1 cellular context compared by ENCODE assay signal in genomic region chr2:196440413-196440812, GRCh38.
TF ChIP-seq lines count a peak whose summit lies in the region.

No MANE protein-coding gene starts in this region.

TF ChIP-seq in GM12878, 131 proteins besides CTCF, POLR2A, EP300 and RAD21 (continued from another document):
- no peak for TF ChIP-seq E2F8 (IDR thresholded peaks at IDR 0.05; ENCODE audit: low read depth, partially characterized antibody)
- TF ChIP-seq SIX5 (IDR thresholded peaks at IDR 0.05; ENCODE audit: low read depth, low read length, severe bottlenecking) = no peak
- TF ChIP-seq TARDBP (IDR thresholded peaks at IDR 0.05; ENCODE audit: borderline replicate concordance) = no peak
- peak in 1 of 2 experiments; percentile 8; a peak in 1 of 4 replicates for TF ChIP-seq IKZF2 (IDR thresholded peaks at IDR 0.05)
- TF ChIP-seq RUNX3 (IDR thresholded peaks at IDR 0.05; ENCODE audit: low read length) = peak; percentile 24; the same call in 1 of the 2 replicates
- TF ChIP-seq HDGF (IDR thresholded peaks at IDR 0.05) = no peak
- no peak for TF ChIP-seq GATAD2B (conservative IDR thresholded peaks at IDR 0.05; ENCODE audit: low read depth)
- TF ChIP-seq TCF3 (IDR thresholded peaks at IDR 0.05; ENCODE audit: borderline replicate concordance, insufficient read depth, low read depth, low read length) = 0 out of 2 replicates have a peak, but pooled peaks have one; percentile 56
- no peak for TF ChIP-seq STAT1 (conservative IDR thresholded peaks at IDR 0.05)
- 0 out of 2 replicates have a peak, but pooled peaks have one; percentile 30 for TF ChIP-seq TCF7 (IDR thresholded peaks at IDR 0.05; ENCODE audit: borderline replicate concordance)
- TF ChIP-seq ESRRA (IDR thresholded peaks at IDR 0.05; ENCODE audit: low read length) = no peak
- TF ChIP-seq NFIC (IDR thresholded peaks at IDR 0.05; ENCODE audit: low read depth, low read length) = peak; percentile 67; the same call in 1 of the 2 replicates
- TF ChIP-seq FOXK2 (IDR thresholded peaks at IDR 0.05) = no peak
- no peak for TF ChIP-seq ZNF217 (IDR thresholded peaks at IDR 0.05)
- peak; percentile 83 for TF ChIP-seq JUNB (IDR thresholded peaks at IDR 0.05)
- TF ChIP-seq ETV6 (conservative IDR thresholded peaks at IDR 0.05 in 1 of 2, IDR thresholded peaks at IDR 0.05 in 1 of 2; ENCODE audit: borderline replicate concordance in 1 of 2, low read depth in 1 of 2) = peak in 1 of 2 experiments; percentile 69; a peak in 1 of 4 replicates
- TF ChIP-seq TCF12 (IDR thresholded peaks at IDR 0.05; ENCODE audit: low read depth, low read length) = peak; percentile 53; the same call in 1 of the 2 replicates
- TF ChIP-seq NR2F1 (conservative IDR thresholded peaks at IDR 0.05) = no peak
